Comparison of ENCODE assay signal across 19 cellular contexts in the genomic region with DNA sequence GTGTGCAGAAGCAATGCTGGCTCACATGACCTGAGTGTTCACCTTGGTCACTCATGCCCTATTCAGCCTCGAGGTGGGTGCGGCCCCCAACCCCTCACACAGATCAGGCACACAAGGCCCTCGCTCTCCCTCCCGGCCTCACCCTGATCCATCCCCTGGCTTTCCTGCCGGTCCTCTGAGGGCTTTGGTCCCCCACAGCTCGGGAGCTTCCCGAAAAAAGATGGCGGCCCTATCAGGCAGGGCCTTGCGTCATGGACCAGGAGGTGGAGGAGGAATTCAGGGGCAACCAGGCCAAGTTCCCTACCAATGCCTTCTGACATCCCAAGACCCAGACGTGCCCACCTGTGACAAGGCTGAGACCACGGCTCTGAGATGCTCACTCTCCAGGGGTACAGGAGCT. TPM values are rescaled to one million over a fixed set of nuclear protein-coding genes. Genes with fewer than 3 reads are reported as not detected.
DNase-seq lines count a peak whose midpoint lies in the region; ATAC-seq, FAIRE-seq and TF ChIP-seq lines count a peak whose summit lies in the region.
"Had no signal": no experiment of that assay in that cellular context is flagged by ENCODE, and none has a peak within 500 bp of the region (broad histone marks: within the 10 kb centered on the region; RNA-seq: fewer than 3 reads in every experiment).

No MANE protein-coding gene starts in this region.

- peaks cover 0 to 5% of the 10 kb centered on the region in 2 donors for H3K36me3 ChIP-seq in kidney (ENCODE audit: control insufficient read depth in 1 of 2, insufficient read depth in 2 of 2, low read length in 2 of 2)

- DNase-seq in cardiac septum (ENCODE audit: low spot score), result peak; percentile 69
- no peak for DNase-seq in left ventricle myocardium superior
- peak; percentile 52 for DNase-seq in kidney
- peak; percentile 30 for DNase-seq in sciatic nerve (ENCODE audit: low spot score)
- no peak for DNase-seq in NCI-H2107 treated with DMSO at 0.1 percent for 48 hours (lab: John Stamatoyannopoulos, UW; ENCODE audit: unreplicated experiment)
- DNase-seq in activated CD4-positive, CD25-positive, alpha-beta regulatory T cell treated with anti-CD3 and anti-CD28 coated beads, Interleukin-2, amount 50 U/mL, for 72 hours, result no peak
- DNase-seq in RWPE1 (ENCODE audit: low spot score), result no peak
- DNase-seq: CD8-positive, alpha-beta T cell; COR-L47; DMS153; DMS79 treated with DMSO at 0.1 percent for 48 hours; EL; H7 had no signal

- H3K4me1 ChIP-seq in kidney (ENCODE audit: control insufficient read depth in 1 of 2, insufficient read depth in 1 of 2, low read depth in 1 of 2, low read length in 2 of 2), result no peaks in the 10 kb centered on the region

- peaks cover 3% of the 10 kb centered on the region in 2 donors for H3K9me3 ChIP-seq in kidney (ENCODE audit: control insufficient read depth in 1 of 2, low read length in 2 of 2)

- intact Hi-C loops in cardiac septum (cut with DNase I) (no loop called here), left ventricle myocardium superior (cut with micrococcal nuclease) (no loop called here), kidney (cut with DNase I) (no loop called here), sciatic nerve (cut with DNase I) (no loop called here)

- ATAC-seq in left ventricle myocardium superior, result no peak
- ATAC-seq in sciatic nerve, result no peak
- no peak for ATAC-seq in HG03378 (IDR thresholded peaks at IDR 0.05; ENCODE audit: unreplicated experiment)
- ATAC-seq: CD8-positive, alpha-beta T cell; GM23338 had no signal

- no peak overlapping the region for H3K27ac ChIP-seq in kidney (ENCODE audit: low read depth in 2 of 2, low read length in 2 of 2)
- no peak overlapping the region for H3K27ac ChIP-seq in RWPE1
- H3K27ac ChIP-seq: 22Rv1 had no signal

- POLR2A ChIA-PET in RWPE1 (lab: Yijun Ruan, JAX; ENCODE audit: low non-redundant PET), result no interaction called here

- CTCF ChIA-PET in RWPE1 (lab: Yijun Ruan, JAX), result no interaction called here

- H3K4me3 ChIP-seq in kidney (ENCODE audit: low read length in 2 of 2), result no peak overlapping the region
- H3K4me3 ChIP-seq: GM23338 had no signal

- no peak overlapping the region for H3K9ac ChIP-seq in kidney (ENCODE audit: low read length in 2 of 2)

- no peak for FAIRE-seq in kidney (lab: Jason Lieb, UNC)
- FAIRE-seq: D721Med, G401.6, GM12892 had no signal

- TF ChIP-seq CTCF in kidney (IDR thresholded peaks at IDR 0.05; ENCODE audit: borderline replicate concordance, extremely low read depth, insufficient read depth) (no peak), RWPE1 (conservative IDR thresholded peaks at IDR 0.05; ENCODE audit: low read depth) (no peak)

RNA-seq across cellular contexts. Expression of a gene that starts 43.7 kb away (rescaled TPM):
- total RNA-seq in cardiac septum (22.1 TPM), left ventricle myocardium superior (22.8 TPM), kidney (29.7 TPM), sciatic nerve (19.0 TPM)
- polyA plus RNA-seq in kidney (ENCODE audit: insufficient read depth, low read depth, low replicate concordance), result 11.6 TPM

RNA-seq across cellular contexts. Expression of a gene that starts 44.3 kb away (rescaled TPM):
- 13.5 TPM for total RNA-seq in cardiac septum
- 16.5 TPM for total RNA-seq in left ventricle myocardium superior
- 15.9 TPM for total RNA-seq in kidney
- polyA plus RNA-seq in kidney (ENCODE audit: insufficient read depth, low read depth, low replicate concordance), result 21.4 TPM
- 11.1 TPM for total RNA-seq in sciatic nerve

Comparison
In these comparisons a context has a peak if more than half of its experiments do, and no peak if none do; other contexts are left out.
1. DNase-seq: peak in cardiac septum (single experiment), kidney (single experiment) and sciatic nerve (single experiment); none in left ventricle myocardium superior (single experiment), NCI-H2107 treated with DMSO at 0.1 percent for 48 hours (single experiment), activated CD4-positive, CD25-positive, alpha-beta regulatory T cell treated with anti-CD3 and anti-CD28 coated beads, Interleukin-2, amount 50 U/mL, for 72 hours (single experiment) and RWPE1 (single experiment).